Comparison of ENCODE assay signal across 8 cellular contexts in genomic region chr1:174021611-174022079, GRCh38. TPM values are rescaled to one million over a fixed set of nuclear protein-coding genes. Genes with fewer than 3 reads are reported as not detected.
DNase-seq lines count a peak whose midpoint lies in the region; ATAC-seq and TF ChIP-seq lines count a peak whose summit lies in the region.

No MANE protein-coding gene starts in this region.

- in situ Hi-C loops in ACHN (cut with HindIII; ENCODE audit: low pct_ligation_motif_present, low pct_unique_long_range_greater_than_20kb, low sequenced_read_pairs) = no loop called here

- ATAC-seq in GM18517 (IDR thresholded peaks at IDR 0.05; ENCODE audit: unreplicated experiment) = peak; percentile 7
- peak; percentile 30 for ATAC-seq in HG03039 (IDR thresholded peaks at IDR 0.05; ENCODE audit: unreplicated experiment)
- peak; percentile 73 for ATAC-seq in upper lobe of right lung

- TF ChIP-seq CTCF in neutrophil (IDR thresholded peaks at IDR 0.05) (no peak), upper lobe of right lung (IDR thresholded peaks at IDR 0.05) (no peak)

- peak overlapping the region; percentile 99 for H3K9ac ChIP-seq in NT2/D1 (ENCODE audit: insufficient read length, low read depth)

- peak overlapping the region; percentile 97 for H3K4me3 ChIP-seq in NT2/D1 (ENCODE audit: insufficient read length, low read depth)
- peak overlapping the region; percentile 68 to 94 for H3K4me3 ChIP-seq in neutrophil (ENCODE audit: low read depth in 1 of 2, low read length in 1 of 2)
- H3K4me3 ChIP-seq in upper lobe of right lung = peak overlapping the region; percentile 83

- intact Hi-C loops in upper lobe of right lung (cut with DNase I) = no loop called here

- no peaks in the 10 kb centered on the region for H3K27me3 ChIP-seq in NT2/D1 (ENCODE audit: insufficient read depth, insufficient read length)
- H3K27me3 ChIP-seq in neutrophil = no peaks in the 10 kb centered on the region
- H3K27me3 ChIP-seq in upper lobe of right lung = no peaks in the 10 kb centered on the region

- H3K4me1 ChIP-seq in NT2/D1 (ENCODE audit: insufficient read depth, insufficient read length) (no peaks in the 10 kb centered on the region), neutrophil (ENCODE audit: control insufficient read depth in 1 of 2, insufficient read depth in 1 of 2, low read depth in 1 of 2, low read length in 1 of 2) (peaks cover 50 to 53% of the 10 kb centered on the region in 2 experiments), upper lobe of right lung (peaks cover 46% of the 10 kb centered on the region)

- H3K36me3 ChIP-seq in NT2/D1 (ENCODE audit: insufficient read depth, insufficient read length, low read length) (peaks cover 28% of the 10 kb centered on the region), neutrophil (peaks cover 7% of the 10 kb centered on the region), upper lobe of right lung (no peaks in the 10 kb centered on the region)

- no peaks in the 10 kb centered on the region for H3K9me3 ChIP-seq in NT2/D1 (ENCODE audit: insufficient read depth, low read length)
- H3K9me3 ChIP-seq in neutrophil = no peaks in the 10 kb centered on the region
- no peaks in the 10 kb centered on the region for H3K9me3 ChIP-seq in upper lobe of right lung

- peak; percentile 49 for DNase-seq in ACHN
- peak; percentile 40 for DNase-seq in NT2/D1 (ENCODE audit: low read depth, low spot score)
- peak; percentile 39 for DNase-seq in activated naive CD4-positive, alpha-beta T cell treated with Interleukin-2 at 50 U/mL for 16 hours
- peak; percentile 59 for DNase-seq in globus pallidus (ENCODE audit: low spot score)
- no peak for DNase-seq in upper lobe of right lung

- H3K27ac ChIP-seq in neutrophil (peak overlapping the region; percentile 94), upper lobe of right lung (peak overlapping the region; percentile 97)

RNA-seq across cellular contexts. Expression of gene RC3H1, which starts 0.5 kb away (rescaled TPM):
- 36.5 TPM for total RNA-seq in upper lobe of right lung

Comparison
In these comparisons a context has a peak if more than half of its experiments do, and no peak if none do; other contexts are left out.
1. ATAC-seq: peak in every context shown above with its lines; median percentile 73 in upper lobe of right lung; 30 in HG03039; 7 in GM18517.